In the genomic region with DNA sequence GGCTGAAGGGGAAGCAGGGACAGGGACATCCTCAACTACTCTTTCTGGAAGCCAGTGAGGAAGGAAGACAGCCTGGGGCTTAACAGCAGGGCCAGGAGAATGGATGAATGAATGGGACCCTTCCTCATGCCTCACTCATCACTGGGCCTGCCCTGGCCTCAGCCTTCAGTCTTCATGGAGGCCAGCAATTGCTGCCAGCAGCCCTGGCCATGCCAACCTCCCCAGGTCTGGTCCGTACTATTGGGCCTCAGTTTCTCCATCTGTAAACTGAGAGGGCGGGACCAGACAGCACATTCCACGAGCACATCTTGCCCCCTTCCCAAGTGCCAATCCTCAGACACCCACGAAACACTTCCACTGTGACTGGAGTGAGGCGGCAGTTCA, we compare ENCODE assay signal across 9 cellular contexts. TPM values are rescaled to one million over a fixed set of nuclear protein-coding genes. Genes with fewer than 3 reads are reported as not detected.
DNase-seq lines count a peak whose midpoint lies in the region; ATAC-seq and TF ChIP-seq lines count a peak whose summit lies in the region.
"Had no signal": no experiment of that assay in that cellular context is flagged by ENCODE, and none has a peak within 500 bp of the region (broad histone marks: within the 10 kb centered on the region; RNA-seq: fewer than 3 reads in every experiment).

No MANE protein-coding gene starts in this region.

- H3K36me3 ChIP-seq in Caco-2 (ENCODE audit: control insufficient read depth, insufficient read depth, low read length) (no peaks in the 10 kb centered on the region), gastrocnemius medialis (no peaks in the 10 kb centered on the region)

- intact Hi-C loops in Caco-2 (cut with micrococcal nuclease; ENCODE audit: unreplicated experiment) = no loop called here
- intact Hi-C loops in gastrocnemius medialis (cut with DNase I; ENCODE audit: low total_unique reads) = no loop called here

- no peak for ATAC-seq in gastrocnemius medialis

- TF ChIP-seq CTCF in Caco-2 (IDR thresholded peaks at IDR 0.05; ENCODE audit: insufficient read depth in 1 of 2, low read depth in 1 of 2, low read length in 1 of 2, severe bottlenecking in 1 of 2, unreplicated experiment in 1 of 2) (no peak), glutamatergic neuron (IDR thresholded peaks at IDR 0.05; ENCODE audit: partially characterized antibody, unreplicated experiment) (no peak), gastrocnemius medialis (IDR thresholded peaks at IDR 0.05 in 4 of 5, conservative IDR thresholded peaks at IDR 0.05 in 1 of 5) (no peak)

- peak overlapping the region; percentile 64 for H3K27ac Mint-ChIP-seq in Caco-2 (ENCODE audit: unreplicated experiment)
- peak overlapping the region; percentile 70 for H3K27ac Mint-ChIP-seq in activated CD4-positive, alpha-beta memory T cell treated with anti-CD3 and anti-CD28 coated beads, Interleukin-2, amount 10 ng/mL, durations not matched to agents 7 days and 5 days
- peak overlapping the region; percentile 95 for H3K27ac Mint-ChIP-seq in glutamatergic neuron (ENCODE audit: unreplicated experiment)

- TF ChIP-seq POLR2A in gastrocnemius medialis (IDR thresholded peaks at IDR 0.05) = no peak

- H3K27me3 Mint-ChIP-seq in Caco-2 (ENCODE audit: insufficient read depth, unreplicated experiment) (no peaks in the 10 kb centered on the region), glutamatergic neuron (ENCODE audit: unreplicated experiment) (peaks cover 51% of the 10 kb centered on the region)
- no peaks in the 10 kb centered on the region for H3K27me3 Mint-ChIP-seq in activated CD4-positive, alpha-beta memory T cell treated with anti-CD3 and anti-CD28 coated beads, Interleukin-2, amount 10 ng/mL, durations not matched to agents 7 days and 5 days

- H3K36me3 Mint-ChIP-seq in Caco-2 (ENCODE audit: insufficient read depth, unreplicated experiment) = peaks cover 31% of the 10 kb centered on the region
- H3K36me3 Mint-ChIP-seq in activated CD4-positive, alpha-beta memory T cell treated with anti-CD3 and anti-CD28 coated beads, Interleukin-2, amount 10 ng/mL, durations not matched to agents 7 days and 5 days (ENCODE audit: low read depth) = peaks cover 22% of the 10 kb centered on the region
- no peaks in the 10 kb centered on the region for H3K36me3 Mint-ChIP-seq in glutamatergic neuron (ENCODE audit: unreplicated experiment)

- POLR2A ChIA-PET in Caco-2 (lab: Charles Lee) = interaction anchor here (0.7 kb wide), 1 partner anchor 178 kb away, joined by 3 read pairs; no protein-coding TSS in a partner anchor
- POLR2A ChIA-PET in activated CD4-positive, alpha-beta memory T cell treated with anti-CD3 and anti-CD28 coated beads, Interleukin-2, amount 10 ng/mL, durations not matched to agents 7 days and 5 days (lab: Charles Lee) = interaction anchor here (1.1 to 12.1 kb wide), 2 partner anchors 24 to 253 kb away, joined by 3 to 131 read pairs; no protein-coding TSS in a partner anchor

- CTCF ChIA-PET in Caco-2 (lab: Charles Lee) = interaction anchor here (0.9 to 1.6 kb wide), 2 partner anchors 12 to 22 kb away, joined by 3 to 6 read pairs; no protein-coding TSS in a partner anchor
- CTCF ChIA-PET in activated CD4-positive, alpha-beta memory T cell treated with anti-CD3 and anti-CD28 coated beads, Interleukin-2, amount 10 ng/mL, durations not matched to agents 7 days and 5 days (lab: Charles Lee) = interaction anchor here (1.1 to 2.9 kb wide), 4 partner anchors 12 to 229 kb away, joined by 3 to 13 read pairs (median 4); no protein-coding TSS in a partner anchor

- H3K9me3 ChIP-seq in Caco-2 = no peaks in the 10 kb centered on the region
- H3K9me3 ChIP-seq in gastrocnemius medialis = no peaks in the 10 kb centered on the region

- H3K9me3 Mint-ChIP-seq in Caco-2 (ENCODE audit: unreplicated experiment) = no peaks in the 10 kb centered on the region
- no peaks in the 10 kb centered on the region for H3K9me3 Mint-ChIP-seq in activated CD4-positive, alpha-beta memory T cell treated with anti-CD3 and anti-CD28 coated beads, Interleukin-2, amount 10 ng/mL, durations not matched to agents 7 days and 5 days
- H3K9me3 Mint-ChIP-seq in glutamatergic neuron (ENCODE audit: unreplicated experiment) = peaks cover 56% of the 10 kb centered on the region

- peaks cover 24% of the 10 kb centered on the region for H3K4me1 Mint-ChIP-seq in Caco-2 (ENCODE audit: low read depth, unreplicated experiment)
- H3K4me1 Mint-ChIP-seq in activated CD4-positive, alpha-beta memory T cell treated with anti-CD3 and anti-CD28 coated beads, Interleukin-2, amount 10 ng/mL, durations not matched to agents 7 days and 5 days = peaks cover 86% of the 10 kb centered on the region
- H3K4me1 Mint-ChIP-seq in glutamatergic neuron (ENCODE audit: low read depth, unreplicated experiment) = peaks cover 51% of the 10 kb centered on the region

- H3K4me1 ChIP-seq in Caco-2 (peaks cover 26% of the 10 kb centered on the region), gastrocnemius medialis (peaks cover 56 to 80% of the 10 kb centered on the region in 2 donors)

- DNase-seq in Caco-2 (no peak), glutamatergic neuron (no peak), gastrocnemius medialis (no peak), NCI-H748 treated with DMSO at 0.1 percent for 48 hours (lab: John Stamatoyannopoulos, UW) (no peak), DMS153 (lab: John Stamatoyannopoulos, UW) (no peak), DMS 273 treated with DMSO at 0.1 percent for 48 hours (lab: John Stamatoyannopoulos, UW) (no peak), dermis blood vessel endothelial cell (no peak)
- DNase-seq in activated CD4-positive, alpha-beta memory T cell treated with anti-CD3 and anti-CD28 coated beads, Interleukin-2, amount 10 ng/mL, durations not matched to agents 7 days and 5 days = no peak
- DNase-seq: NCI-H187 had no signal

- H3K27me3 ChIP-seq in Caco-2 (replicated peaks; ENCODE audit: control insufficient read depth, insufficient read depth, low read length) = no peaks in the 10 kb centered on the region
- no peaks in the 10 kb centered on the region for H3K27me3 ChIP-seq in gastrocnemius medialis

- in situ Hi-C loops in gastrocnemius medialis (cut with MboI; ENCODE audit: low sequenced_read_pairs in 4 of 4) = no loop called here

- no TSS peak for BruUV-seq in Caco-2 (replicated peaks; lab: Mats Ljungman, UMichigan)

- no peak overlapping the region for H3K4me3 Mint-ChIP-seq in Caco-2 (ENCODE audit: unreplicated experiment)
- H3K4me3 Mint-ChIP-seq in activated CD4-positive, alpha-beta memory T cell treated with anti-CD3 and anti-CD28 coated beads, Interleukin-2, amount 10 ng/mL, durations not matched to agents 7 days and 5 days = peak overlapping the region; percentile 21
- peak overlapping the region; percentile 73 for H3K4me3 Mint-ChIP-seq in glutamatergic neuron (ENCODE audit: unreplicated experiment)

- no peak overlapping the region for H3K4me3 ChIP-seq in Caco-2 (ENCODE audit: low read depth, low read length)
- no peak overlapping the region for H3K4me3 ChIP-seq in gastrocnemius medialis

- peak overlapping the region; percentile 80 to 98 (median 90) for H3K27ac ChIP-seq in gastrocnemius medialis

RNA-seq across cellular contexts. Expression of gene RALGDS, which starts 1.1 kb away (rescaled TPM):
- total RNA-seq in Caco-2 (2022) (18.7 and 19.7 TPM in 2 replicates), glutamatergic neuron (ENCODE audit: unreplicated experiment) (449 TPM), gastrocnemius medialis (10 to 100 TPM; 21.1 to 47.0 (median 36.9) TPM), dermis blood vessel endothelial cell (68.7 and 68.9 TPM in 2 replicates)
- total RNA-seq in activated CD4-positive, alpha-beta memory T cell treated with anti-CD3 and anti-CD28 coated beads, Interleukin-2, amount 10 ng/mL, durations not matched to agents 7 days and 5 days = 100 to 1,000 TPM; 113 to 123 TPM

RNA-seq across cellular contexts. Expression of gene GBGT1, which starts 41.6 kb away (rescaled TPM):
- 0.14 and 0.16 TPM in 2 replicates for total RNA-seq in Caco-2 (2022)
- 1 to 10 TPM; 2.5 to 3.9 TPM for total RNA-seq in activated CD4-positive, alpha-beta memory T cell treated with anti-CD3 and anti-CD28 coated beads, Interleukin-2, amount 10 ng/mL, durations not matched to agents 7 days and 5 days
- total RNA-seq in glutamatergic neuron (ENCODE audit: unreplicated experiment) = 1.3 TPM
- total RNA-seq in gastrocnemius medialis = 10 to 100 TPM in 1 of 4 donors, 1 to 10 TPM in 2, under 1 TPM in 1; 0.15 to 10.3 (median 5.6) TPM
- 15.7 and 28.0 TPM in 2 replicates for total RNA-seq in dermis blood vessel endothelial cell
